ENCODE assay signal across 8 cellular contexts in the genomic region with DNA sequence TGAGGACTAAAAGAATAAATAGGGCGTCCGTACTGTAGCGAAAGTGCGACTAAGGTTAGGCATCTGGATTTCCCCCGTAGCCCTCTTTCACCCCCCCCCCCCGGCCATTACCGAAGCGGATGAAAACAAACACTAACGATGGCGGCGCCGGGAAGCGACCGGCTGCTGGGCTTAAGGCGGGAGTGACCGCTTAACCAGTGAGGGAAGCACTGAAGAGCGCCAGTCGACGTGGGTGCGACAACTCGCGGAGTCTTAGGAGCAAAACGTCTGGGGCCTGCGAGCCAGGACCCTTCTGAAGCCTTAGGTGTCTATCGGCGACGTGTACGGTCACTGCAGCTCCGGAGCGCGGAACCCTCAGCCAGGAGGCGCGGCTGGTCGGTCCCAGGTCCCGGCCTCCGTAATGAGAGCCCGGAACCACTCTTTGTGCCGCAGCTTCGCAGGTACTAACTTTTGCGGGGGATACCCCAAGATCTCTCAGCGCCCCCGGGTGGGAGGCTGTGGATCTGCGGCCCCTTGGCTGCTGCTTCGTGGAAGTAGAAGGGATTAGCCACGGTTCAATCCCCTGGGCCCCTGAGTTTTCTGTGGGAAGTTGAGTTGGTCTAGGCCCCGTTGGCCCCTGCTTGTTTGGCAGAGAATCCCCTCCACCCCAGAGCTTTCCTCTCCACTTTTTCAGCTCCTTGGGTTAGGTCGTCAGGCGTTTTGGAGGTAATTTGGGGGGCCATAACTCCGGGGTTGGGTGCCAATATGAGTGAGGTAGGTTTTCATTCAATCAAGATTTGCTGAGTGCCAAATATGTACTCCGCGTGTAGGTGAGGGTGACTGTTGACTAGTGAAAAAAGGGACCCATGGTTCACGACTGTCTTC.
DNase-seq lines count a peak whose midpoint lies in the region; ATAC-seq lines count a peak whose summit lies in the region.

TSS of gene ATG13 (plus strand) at position 103 of the 864 bp plus-strand sequence. CDS start 26,739 bp downstream, outside the sequence.

- peaks cover 24% of the 10 kb centered on the region for H3K4me1 Mint-ChIP-seq in memory B cell

- peak in 13 of 14 donors; percentile 53 to 86 (median 74) for DNase-seq in C1 segment of cervical spinal cord (lab: John Stamatoyannopoulos, UW)
- peak; percentile 70 for DNase-seq in GM19238 (ENCODE audit: insufficient read length, low spot score)
- DNase-seq in NCI-H774 (lab: John Stamatoyannopoulos, UW), result peak; percentile 50
- DNase-seq in activated CD8-positive, alpha-beta memory T cell treated with anti-CD3 and anti-CD28 coated beads for 1 hour (ENCODE audit: extremely low read depth in 1 of 2, low read depth in 1 of 2), result peak; percentile 50 to 75
- peak; percentile 81 for DNase-seq in effector CD8-positive, alpha-beta T cell (lab: John Stamatoyannopoulos, UW)
- peak; percentile 88 to 90 for DNase-seq in memory B cell (ENCODE audit: low spot score in 2 of 2)
- peak; percentile 69 for DNase-seq in stimulated activated CD8-positive, alpha-beta memory T cell treated with anti-CD3 and anti-CD28 coated beads, Interleukin-12 subunit alpha, Interleukin-12 subunit beta, amount 100 ng/mL, for 1 hour (ENCODE audit: low read depth)

- peaks cover 10% of the 10 kb centered on the region for H3K36me3 Mint-ChIP-seq in memory B cell

- peak within 1 kb of the TSS; percentile 100 for H3K27ac Mint-ChIP-seq in memory B cell

- no peaks in the 10 kb centered on the region for H3K27me3 Mint-ChIP-seq in memory B cell

- H3K9me3 Mint-ChIP-seq in memory B cell, result no peaks in the 10 kb centered on the region

- H3K4me3 Mint-ChIP-seq in memory B cell, result peak within 1 kb of the TSS; percentile 100

- ATAC-seq in HG03439 (IDR thresholded peaks at IDR 0.05; ENCODE audit: unreplicated experiment), result peak; percentile 56
- ATAC-seq in memory B cell (ENCODE audit: low read depth), result peak; percentile 67

Comparison
In these comparisons a context has a peak if more than half of its experiments do, and no peak if none do; other contexts are left out.
1. Peak in every context shown above with its lines: DNase-seq and ATAC-seq.